ENCODE assay signal across 17 cellular contexts in the genomic region with DNA sequence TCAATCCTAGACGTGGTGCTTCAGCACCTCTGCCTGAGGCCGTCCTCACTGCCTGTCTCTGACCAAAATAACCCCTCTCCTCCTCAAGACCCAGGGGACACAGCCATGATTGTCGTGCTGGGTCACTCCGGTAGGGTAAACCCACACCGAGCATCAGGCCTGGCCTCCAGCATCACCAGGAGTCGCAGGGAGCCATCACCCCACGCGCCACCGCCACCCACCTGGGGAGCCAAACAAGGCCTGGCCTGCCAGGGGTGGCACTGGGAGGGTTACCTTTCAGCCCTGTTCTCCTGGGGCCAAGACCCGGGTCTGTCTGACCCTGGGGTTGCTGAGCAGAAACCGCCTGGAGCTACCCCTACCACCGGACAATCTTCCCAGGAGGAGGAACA. TPM values are rescaled to one million over a fixed set of nuclear protein-coding genes. Genes with fewer than 3 reads are reported as not detected.
DNase-seq lines count a peak whose midpoint lies in the region; ATAC-seq and TF ChIP-seq lines count a peak whose summit lies in the region.
"Had no signal": no experiment of that assay in that cellular context is flagged by ENCODE, and none has a peak within 500 bp of the region (broad histone marks: within the 10 kb centered on the region; RNA-seq: fewer than 3 reads in every experiment).

No MANE protein-coding gene starts in this region.

- no peak overlapping the region for H3K23ac ChIP-seq in mesenchymal stem cell (ENCODE audit: low read length in 2 of 2)

- no peak overlapping the region for H3K4me2 ChIP-seq in mesenchymal stem cell (ENCODE audit: low read length, poor library complexity, severe bottlenecking)

- H3K27ac ChIP-seq in cingulate gyrus (ENCODE audit: low read depth, low read length) (peak overlapping the region; percentile 19), mesenchymal stem cell (ENCODE audit: low read length, poor library complexity, severe bottlenecking) (no peak overlapping the region), suprapubic skin (peak overlapping the region; percentile 15)
- H3K27ac ChIP-seq: brain microvascular endothelial cell had no signal

- H2BK5ac ChIP-seq in mesenchymal stem cell (ENCODE audit: low read depth, low read length, poor library complexity, severe bottlenecking) = no peak overlapping the region

- H2BK15ac ChIP-seq in mesenchymal stem cell (ENCODE audit: low read depth, poor library complexity, severe bottlenecking) = peak overlapping the region; percentile 8

- no peak overlapping the region for H4K91ac ChIP-seq in mesenchymal stem cell (ENCODE audit: low read length)

- H3K36me3 ChIP-seq in H7 (replicated peaks; ENCODE audit: control insufficient read depth, insufficient read depth, low read length) (no peaks in the 10 kb centered on the region), mesenchymal stem cell (ENCODE audit: control insufficient read depth in 1 of 2, insufficient read depth in 2 of 2, low read depth in 1 of 2, low read length in 2 of 2) (no peaks in the 10 kb centered on the region), suprapubic skin (peaks cover 30% of the 10 kb centered on the region)
- H3K36me3 ChIP-seq: brain microvascular endothelial cell had no signal

- peak overlapping the region in 1 of 2 experiments; percentile 56 for H2BK12ac ChIP-seq in mesenchymal stem cell (ENCODE audit: low read length in 2 of 2)

- WGBS in mesenchymal stem cell = 85% methylated on average over 12 of the region's 12 CpGs
- WGBS in suprapubic skin = 87% methylated on average over 12 of the region's 12 CpGs

- peak overlapping the region in 1 of 2 experiments; percentile 35 for H3K14ac ChIP-seq in mesenchymal stem cell (ENCODE audit: low read length in 2 of 2)

- no peak overlapping the region for H4K8ac ChIP-seq in mesenchymal stem cell (ENCODE audit: low read length)

- TF ChIP-seq CTCF in suprapubic skin (IDR thresholded peaks at IDR 0.05) = no peak

- H2BK120ac ChIP-seq in mesenchymal stem cell (ENCODE audit: low read depth, low read length) = no peak overlapping the region

- no peak overlapping the region for H3K9ac ChIP-seq in mesenchymal stem cell (ENCODE audit: low read length)

- H2AFZ ChIP-seq in mesenchymal stem cell (ENCODE audit: low read depth, low read length) = no peak overlapping the region

- intact Hi-C loops in left colon (cut with DNase I, micrococcal nuclease) = loop anchor here in 1 of 2 donors (5.0 kb wide), 2 partner anchors 205 to 260 kb away; no protein-coding TSS in a partner anchor

- no peak for ATAC-seq in left colon
- no peak for ATAC-seq in HG02571 (IDR thresholded peaks at IDR 0.05; ENCODE audit: unreplicated experiment)
- ATAC-seq: effector memory CD8-positive, alpha-beta T cell; HCT116; stimulated activated naive B cell treated with anti-CD40 and anti-IgM and Interleukin-4, amounts not matched to agents 10 μg/mL and 1 μg/mL and 100 μg/mL, for 72 hours had no signal

- H3K4ac ChIP-seq in mesenchymal stem cell (ENCODE audit: low read depth in 1 of 2, low read length in 2 of 2) = peak overlapping the region in 1 of 2 experiments; percentile 57

- H3K9me3 ChIP-seq in mesenchymal stem cell (ENCODE audit: control insufficient read depth, low read length) = no peaks in the 10 kb centered on the region
- H3K9me3 ChIP-seq in suprapubic skin = no peaks in the 10 kb centered on the region

- H3K27me3 ChIP-seq in H7 (ENCODE audit: control insufficient read depth, insufficient read depth, low read length) (no peaks in the 10 kb centered on the region; the same call in none of the 2 replicates), mesenchymal stem cell (ENCODE audit: control insufficient read depth in 1 of 2, insufficient read depth in 1 of 2, low read length in 2 of 2) (peaks cover 40 to 56% of the 10 kb centered on the region in 2 experiments), suprapubic skin (no peaks in the 10 kb centered on the region)

- H3K4me3 ChIP-seq in H7 (ENCODE audit: insufficient read depth, low read depth, low read length) = no peak overlapping the region
- no peak overlapping the region for H3K4me3 ChIP-seq in mesenchymal stem cell (ENCODE audit: insufficient read depth in 1 of 2, low read depth in 1 of 2, low read length in 2 of 2)
- H3K4me3 ChIP-seq in suprapubic skin = no peak overlapping the region

- TF ChIP-seq EP300 in suprapubic skin (IDR thresholded peaks at IDR 0.05) = no peak

- H3K79me1 ChIP-seq in mesenchymal stem cell (replicated peaks; ENCODE audit: low read length, poor library complexity, severe bottlenecking) = no peaks in the 10 kb centered on the region

- H3K4me1 ChIP-seq in mesenchymal stem cell (ENCODE audit: control insufficient read depth, insufficient read depth, low read depth, low read length) (peaks cover 5% of the 10 kb centered on the region), suprapubic skin (peaks cover 53% of the 10 kb centered on the region)

- no peak overlapping the region for H2AK5ac ChIP-seq in mesenchymal stem cell (ENCODE audit: low read length, severe bottlenecking)

- TF ChIP-seq POLR2A in suprapubic skin (IDR thresholded peaks at IDR 0.05) = no peak

- no peak overlapping the region for H3K18ac ChIP-seq in mesenchymal stem cell (ENCODE audit: low read depth in 1 of 2, low read length in 2 of 2)

- DNase-seq in H7 (peak; percentile 59), mesenchymal stem cell (no peak), suprapubic skin (ENCODE audit: low spot score in 2 of 2) (no peak), left colon (no peak), activated T-cell treated with anti-CD3 and anti-CD28 coated beads for 4 hours (no peak), SW480 (ENCODE audit: low spot score) (no peak)
- DNase-seq: activated CD4-positive, alpha-beta memory T cell treated with anti-CD3 and anti-CD28 coated beads for 36 hours; activated effector memory CD4-positive, alpha-beta T cell treated with anti-CD3 and anti-CD28 coated beads, Interleukin-2, amount 50 U/mL, for 16 hours; AML-193; brain microvascular endothelial cell; effector memory CD8-positive, alpha-beta T cell; NCI-H2081 treated with DMSO at 0.1 percent for 48 hours; NCI-H774; stimulated activated naive B cell treated with anti-CD40 and anti-IgM and Interleukin-4, amounts not matched to agents 10 μg/mL and 1 μg/mL and 100 μg/mL, for 72 hours had no signal

RNA-seq across cellular contexts. Expression of a gene that starts 39.3 kb away (rescaled TPM):
- total RNA-seq in H7 (2014; rRNA removed; shearing (Covaris generic)) = not detected in 2 replicates
- 700 TPM for polyA plus RNA-seq in mesenchymal stem cell (2013, experiment 1 of 2)
- 645 TPM for polyA plus RNA-seq in mesenchymal stem cell (2013, experiment 2 of 2)
- total RNA-seq in suprapubic skin = 100 to 1,000 TPM; 106 to 269 (median 210) TPM
- total RNA-seq in left colon = 10 to 100 TPM; 27.2 to 42.2 TPM
- total RNA-seq: activated CD4-positive, alpha-beta memory T cell treated with anti-CD3 and anti-CD28 coated beads for 36 hours had no signal

Comparison
In these comparisons a context has a peak if more than half of its experiments do, and no peak if none do; other contexts are left out.
1. RNA of a gene that starts 39.3 kb away (total RNA-seq): 106 to 269 TPM in suprapubic skin and 27.2 to 42.2 TPM in left colon; not detected in H7; every median in the first group is over 10 times any median in the second.